In genomic region chr9:120851386-120851922, GRCh38 we compare ENCODE assay signal across 2 cellular contexts.
TF ChIP-seq lines count a peak whose summit lies in the region.

No MANE protein-coding gene starts in this region.

TF ChIP-seq in GM12878, 131 proteins besides CTCF, POLR2A, EP300 and RAD21 (continued from another document):
- TF ChIP-seq BCL3 (IDR thresholded peaks at IDR 0.05; ENCODE audit: borderline replicate concordance, insufficient read depth, low read depth, low read length, poor library complexity, severe bottlenecking): peak; percentile 25
TF ChIP-seq in GM12878: peak in this region for 1.

TF ChIP-seq in HEK293T, 16 proteins besides CTCF, POLR2A, EP300 and RAD21:
- TF ChIP-seq ARNT (IDR thresholded peaks at IDR 0.05) (no peak), CTBP1 (IDR thresholded peaks at IDR 0.05; ENCODE audit: borderline replicate concordance) (no peak), NFRKB (IDR thresholded peaks at IDR 0.05) (no peak), HDGF (IDR thresholded peaks at IDR 0.05; ENCODE audit: borderline replicate concordance) (no peak), SUZ12 (IDR thresholded peaks at IDR 0.05) (no peak), ZNF384 (IDR thresholded peaks at IDR 0.05) (no peak), LEF1 (IDR thresholded peaks at IDR 0.05; ENCODE audit: borderline replicate concordance) (no peak), TARDBP (IDR thresholded peaks at IDR 0.05) (no peak), FOXM1 (IDR thresholded peaks at IDR 0.05; ENCODE audit: borderline replicate concordance) (no peak), PKNOX1 (IDR thresholded peaks at IDR 0.05) (no peak), SP1 (IDR thresholded peaks at IDR 0.05) (no peak)
